25 cellular contexts compared by ENCODE assay signal in the genomic region with DNA sequence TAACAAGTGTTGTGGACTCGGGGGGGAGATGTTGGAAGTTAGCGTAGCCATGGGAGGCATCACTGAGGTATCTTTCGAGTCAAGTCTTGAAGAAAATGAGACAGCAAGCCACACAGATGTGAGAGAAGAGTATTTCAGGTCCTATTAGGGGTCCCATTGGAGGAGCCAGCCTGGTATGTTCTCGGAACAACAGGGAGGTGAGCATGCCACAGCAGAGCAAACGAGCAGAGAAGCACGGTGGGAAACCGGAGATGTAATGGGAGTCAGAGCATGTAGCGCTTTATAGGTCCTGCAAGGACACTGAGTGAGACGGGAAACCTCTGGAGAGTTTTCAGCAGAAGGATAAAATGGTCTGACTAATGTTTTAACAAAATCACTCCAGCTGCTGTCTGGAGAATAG.
"Had no signal": no experiment of that assay in that cellular context is flagged by ENCODE, and none has a peak within 500 bp of the region (broad histone marks: within the 10 kb centered on the region; RNA-seq: fewer than 3 reads in every experiment).

No MANE protein-coding gene starts in this region.

- H3K27me3 ChIP-seq: adrenal gland, breast epithelium had no signal

- H3K36me3 ChIP-seq: breast epithelium had no signal

- H3K4me1 ChIP-seq: breast epithelium had no signal

- H3K9me3 ChIP-seq: adrenal gland, breast epithelium had no signal

- DNase-seq: activated CD4-positive, alpha-beta T cell treated with anti-CD3 and anti-CD28 coated beads for 48 hours; activated CD4-positive, alpha-beta T cell treated with anti-CD3 and anti-CD28 coated beads, Interleukin-2, amount 50 U/mL, for 4 hours; activated CD4-positive, CD25-positive, alpha-beta regulatory T cell treated with anti-CD3 and anti-CD28 coated beads, Interleukin-2, amount 50 U/mL, for 72 hours; activated CD8-positive, alpha-beta memory T cell treated with anti-CD3 and anti-CD28 coated beads, Interleukin-2, amount 50 U/mL, for 48 hours; activated CD8-positive, alpha-beta T cell treated with anti-CD3 and anti-CD28 coated beads, Interleukin-2, amount 10 ng/mL, durations not matched to agents 7 days and 5 days; activated naive CD4-positive, alpha-beta T cell treated with anti-CD3 and anti-CD28 coated beads, Interleukin-2, amount 50 U/mL, for 16 hours; activated naive CD8-positive, alpha-beta T cell treated with anti-CD3 and anti-CD28 coated beads, Interleukin-2, amount 10 ng/mL, durations not matched to agents 7 days and 5 days; activated T-cell treated with anti-CD3 and anti-CD28 coated beads, Interleukin-2, amount 50 U/mL, for 1 hour; aorta; caudate nucleus; MM.1S; NCI-H1105 treated with DMSO at 0.1 percent for 48 hours; NCI-H1436 treated with DMSO at 0.1 percent for 48 hours; NCI-H187; NCI-H2081; NCI-H446 treated with DMSO at 0.1 percent for 48 hours; NCI-H524 treated with DMSO at 0.1 percent for 48 hours; NCI-H774; PC-3; SHP77 treated with DMSO at 0.1 percent for 48 hours; T-helper 17 cell; T-helper 9 cell had no signal

- ATAC-seq: activated CD8-positive, alpha-beta T cell treated with anti-CD3 and anti-CD28 coated beads, Interleukin-2, amount 10 ng/mL, durations not matched to agents 7 days and 5 days; PC-3; T-helper 17 cell; WTC11 had no signal

- H3K27ac ChIP-seq: adrenal gland, breast epithelium had no signal

- H3K4me3 ChIP-seq: adrenal gland, breast epithelium had no signal
